ENCODE assay signal across 8 cellular contexts in the genomic region with DNA sequence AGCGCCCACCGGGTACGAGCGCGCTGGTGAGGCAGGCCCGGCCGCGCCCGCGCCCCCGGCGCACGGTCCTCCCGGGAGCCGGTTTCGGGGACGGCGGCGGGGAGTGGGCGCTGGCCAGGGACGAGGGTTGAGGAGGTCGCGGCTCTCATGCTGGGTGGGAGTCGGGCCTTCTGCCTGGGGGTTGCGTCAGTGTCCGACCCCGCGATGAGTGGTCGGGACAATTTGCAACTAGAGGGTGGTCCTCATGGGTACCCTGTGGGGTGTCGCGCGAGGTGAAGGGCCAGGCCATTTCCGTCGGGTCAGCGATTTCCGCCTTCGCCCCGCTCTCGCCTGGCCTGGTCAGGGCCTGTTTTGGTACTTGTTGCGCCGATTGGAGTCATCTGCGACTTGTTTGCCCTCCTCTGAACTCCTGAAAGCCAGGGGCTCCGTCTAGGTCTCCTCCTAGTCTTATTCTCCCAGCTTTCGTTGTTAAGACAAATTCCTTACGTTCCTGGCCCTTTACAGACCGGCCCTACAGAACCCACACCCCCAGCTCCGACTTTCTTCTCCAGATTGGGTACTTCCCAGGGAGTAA. TPM values are rescaled to one million over a fixed set of nuclear protein-coding genes. Genes with fewer than 3 reads are reported as not detected.
DNase-seq lines count a peak whose midpoint lies in the region; ATAC-seq and TF ChIP-seq lines count a peak whose summit lies in the region.

No MANE protein-coding gene starts in this region.

- intact Hi-C loops in lower lobe of right lung (cut with DNase I): no loop called here

- 2% methylated on average over 47 of the region's 47 CpGs for WGBS in thymus

- H3K4me3 ChIP-seq in lower lobe of right lung (peak overlapping the region; percentile 89), thymus (ENCODE audit: low read length) (peak overlapping the region; percentile 98)

- H3K9me3 ChIP-seq in lower lobe of right lung: no peaks in the 10 kb centered on the region
- H3K9me3 ChIP-seq in thymus (ENCODE audit: control insufficient read depth): no peaks in the 10 kb centered on the region

- H3K27me3 ChIP-seq in lower lobe of right lung (ENCODE audit: low read depth) (no peaks in the 10 kb centered on the region), thymus (ENCODE audit: control insufficient read depth, insufficient read depth) (no peaks in the 10 kb centered on the region)

- DNase-seq in EL (peak; percentile 59), NCI-H69 (lab: John Stamatoyannopoulos, UW) (peak; percentile 56), caudate nucleus (lab: John Stamatoyannopoulos, UW) (peak in 7 of 61 donors; percentile 11 to 73 (median 19)), lower lobe of right lung (no peak), NCI-H2196 (lab: John Stamatoyannopoulos, UW; ENCODE audit: unreplicated experiment) (no peak)

- H3K4me1 ChIP-seq in lower lobe of right lung: peaks cover 65% of the 10 kb centered on the region
- H3K4me1 ChIP-seq in thymus (ENCODE audit: control insufficient read depth, insufficient read depth, low read length): peaks cover 26% of the 10 kb centered on the region

- ATAC-seq in GM21717 (IDR thresholded peaks at IDR 0.05; ENCODE audit: unreplicated experiment) (peak; percentile 10), lower lobe of right lung (peak in 1 of 2 donors; percentile 13), HG02884 (IDR thresholded peaks at IDR 0.05; ENCODE audit: unreplicated experiment) (no peak)

- no peak for TF ChIP-seq CTCF in lower lobe of right lung (IDR thresholded peaks at IDR 0.05)

- H3K27ac ChIP-seq in caudate nucleus (ENCODE audit: low read depth, low read length) (peak overlapping the region; percentile 74), lower lobe of right lung (peak overlapping the region; percentile 99), thymus (ENCODE audit: low read depth) (peak overlapping the region; percentile 95)

- no peaks in the 10 kb centered on the region for H3K36me3 ChIP-seq in lower lobe of right lung
- H3K36me3 ChIP-seq in thymus (ENCODE audit: control insufficient read depth, insufficient read depth): no peaks in the 10 kb centered on the region

RNA-seq across cellular contexts. Expression of a gene that starts 14.9 kb away (rescaled TPM):
- 56.3 TPM for total RNA-seq in lower lobe of right lung
- 36.0 TPM for polyA plus RNA-seq in thymus

RNA-seq across cellular contexts. Expression of a gene that starts 15.1 kb away (rescaled TPM):
- total RNA-seq in lower lobe of right lung: 4.4 TPM
- polyA plus RNA-seq in thymus: 2.3 TPM

RNA-seq across cellular contexts. Expression of a gene that starts 36.9 kb away (rescaled TPM):
- total RNA-seq in lower lobe of right lung: not detected
- not detected for polyA plus RNA-seq in thymus

RNA-seq across cellular contexts. Expression of a gene that starts 42.4 kb away (rescaled TPM):
- total RNA-seq in lower lobe of right lung: 30.3 TPM
- polyA plus RNA-seq in thymus: 17.8 TPM

RNA-seq across cellular contexts. Expression of a gene that starts 57.4 kb away (rescaled TPM):
- 9.0 TPM for total RNA-seq in lower lobe of right lung
- polyA plus RNA-seq in thymus: 7.0 TPM

Comparison
In these comparisons a context has a peak if more than half of its experiments do, and no peak if none do; other contexts are left out.
1. DNase-seq: peak in EL (single experiment) and NCI-H69 (single experiment); none in lower lobe of right lung (single experiment) and NCI-H2196 (single experiment).
2. Peak in every context shown above with its lines, with median percentiles within 50 percentile points of each other: H3K27ac ChIP-seq.